1 cellular context compared by ENCODE assay signal in the genomic region with DNA sequence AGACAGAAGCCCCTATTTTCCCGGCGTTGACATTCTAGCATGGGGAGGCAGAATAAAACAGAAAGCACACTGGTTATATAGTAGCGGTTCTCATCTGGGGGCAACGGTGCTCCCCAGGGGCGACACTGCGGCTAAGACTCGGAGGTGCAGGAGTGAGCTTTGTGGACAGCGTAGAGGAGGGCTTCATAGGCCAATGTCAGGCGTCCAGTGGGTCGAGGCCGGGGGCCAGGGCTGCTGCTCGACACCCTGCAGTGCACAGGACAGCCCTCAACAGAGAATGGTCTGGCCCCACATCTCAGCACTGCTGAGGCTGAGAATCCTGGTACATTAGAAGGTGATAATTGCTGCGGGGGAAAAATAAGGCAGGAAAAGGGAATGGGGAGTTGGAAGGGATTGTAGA.
TF ChIP-seq lines count a peak whose summit lies in the region.

No MANE protein-coding gene starts in this region.

TF ChIP-seq in endothelial cell of umbilical vein, 7 proteins besides CTCF, POLR2A, EP300 and RAD21:
- TF ChIP-seq JUN (IDR thresholded peaks at IDR 0.05; ENCODE audit: borderline replicate concordance, insufficient read depth, insufficient read length, low read depth) (no peak), GATA2 (IDR thresholded peaks at IDR 0.05; ENCODE audit: insufficient read depth, insufficient read length, low read depth, low read length) (no peak), MAX (IDR thresholded peaks at IDR 0.05; ENCODE audit: insufficient read depth, insufficient read length) (no peak), POLR2AphosphoS5 (IDR thresholded peaks at IDR 0.05; ENCODE audit: insufficient read depth, low read depth, low read length) (no peak), FOS (IDR thresholded peaks at IDR 0.05; ENCODE audit: borderline replicate concordance, insufficient read depth, low read length) (no peak), EZH2 (IDR thresholded peaks at IDR 0.05; ENCODE audit: borderline replicate concordance, low read depth, low read length, severe bottlenecking) (no peak), MYC (IDR thresholded peaks at IDR 0.05; ENCODE audit: low read depth, low read length) (no peak)
TF ChIP-seq in endothelial cell of umbilical vein: peak in this region for 0.
